In genomic region chr11:64176751-64177150, GRCh38 we compare ENCODE assay signal across 13 cellular contexts. TPM values are rescaled to one million over a fixed set of nuclear protein-coding genes. Genes with fewer than 3 reads are reported as not detected.
A peak's percentile ranks its signal among the peaks of the same experiment; 100 is the strongest.
DNase-seq lines count a peak whose midpoint lies in the region; ATAC-seq and TF ChIP-seq lines count a peak whose summit lies in the region.
"Had no signal": no experiment of that assay in that cellular context is flagged by ENCODE, and none has a peak within 500 bp of the region (broad histone marks: within the 10 kb centered on the region; RNA-seq: fewer than 3 reads in every experiment).

No MANE protein-coding gene starts in this region.

- intact Hi-C loops in activated CD8-positive, alpha-beta T cell treated with anti-CD3 and anti-CD28 coated beads for 36 hours (cut with micrococcal nuclease) = no loop called here

- H3K4me3 Mint-ChIP-seq in activated CD8-positive, alpha-beta T cell treated with anti-CD3 and anti-CD28 coated beads, Interleukin-2, amount 10 ng/mL, durations not matched to agents 7 days and 5 days = no peak overlapping the region
- no peak overlapping the region for H3K4me3 Mint-ChIP-seq in activated CD8-positive, alpha-beta T cell treated with anti-CD3 and anti-CD28 coated beads for 36 hours

- no peak for TF ChIP-seq CTCF in activated CD8-positive, alpha-beta T cell treated with anti-CD3 and anti-CD28 coated beads for 36 hours (IDR thresholded peaks at IDR 0.05)

- H3K9me3 Mint-ChIP-seq in activated CD8-positive, alpha-beta T cell treated with anti-CD3 and anti-CD28 coated beads, Interleukin-2, amount 10 ng/mL, durations not matched to agents 7 days and 5 days (ENCODE audit: insufficient read depth) = no peaks in the 10 kb centered on the region
- H3K9me3 Mint-ChIP-seq in activated CD8-positive, alpha-beta T cell treated with anti-CD3 and anti-CD28 coated beads for 36 hours = peaks cover 6% of the 10 kb centered on the region

- H3K4me1 Mint-ChIP-seq in activated CD8-positive, alpha-beta T cell treated with anti-CD3 and anti-CD28 coated beads, Interleukin-2, amount 10 ng/mL, durations not matched to agents 7 days and 5 days (ENCODE audit: low read depth) = peaks cover 33% of the 10 kb centered on the region
- peaks cover 16% of the 10 kb centered on the region for H3K4me1 Mint-ChIP-seq in activated CD8-positive, alpha-beta T cell treated with anti-CD3 and anti-CD28 coated beads for 36 hours (ENCODE audit: low read depth)

- H3K4me3 ChIP-seq in Jurkat, Clone E6-1 (ENCODE audit: low read length) = no peak overlapping the region
- H3K4me3 ChIP-seq: GM23248 had no signal

- peak overlapping the region; percentile 66 for H3K27ac Mint-ChIP-seq in activated CD8-positive, alpha-beta T cell treated with anti-CD3 and anti-CD28 coated beads, Interleukin-2, amount 10 ng/mL, durations not matched to agents 7 days and 5 days
- H3K27ac Mint-ChIP-seq in activated CD8-positive, alpha-beta T cell treated with anti-CD3 and anti-CD28 coated beads for 36 hours = no peak overlapping the region

- CTCF ChIA-PET in activated CD8-positive, alpha-beta T cell treated with anti-CD3 and anti-CD28 coated beads, Interleukin-2, amount 10 ng/mL, durations not matched to agents 7 days and 5 days (lab: Charles Lee) = interaction anchor here (1.3 kb wide), 2 partner anchors 13 to 28 kb away, joined by 3 to 5 read pairs; no protein-coding TSS in a partner anchor
- CTCF ChIA-PET in activated CD8-positive, alpha-beta T cell treated with anti-CD3 and anti-CD28 coated beads for 36 hours (lab: Charles Lee) = no interaction called here

- DNase-seq in NCI-H2171 treated with DMSO at 0.1 percent for 48 hours (lab: John Stamatoyannopoulos, UW) (peak; percentile 55), NCI-H2171 (lab: John Stamatoyannopoulos, UW) (no peak), superior temporal gyrus (ENCODE audit: extremely low spot score) (peak; percentile 36), COLO668 (lab: John Stamatoyannopoulos, UW; ENCODE audit: unreplicated experiment) (no peak)
- DNase-seq in activated CD8-positive, alpha-beta T cell treated with anti-CD3 and anti-CD28 coated beads, Interleukin-2, amount 10 ng/mL, durations not matched to agents 7 days and 5 days = peak; percentile 48
- DNase-seq in activated CD8-positive, alpha-beta T cell treated with anti-CD3 and anti-CD28 coated beads for 36 hours = no peak
- peak; percentile 74 for DNase-seq in Jurkat, Clone E6-1 (ENCODE audit: low read depth, low spot score)
- DNase-seq: DMS79, EL, GM23248 had no signal

- H3K36me3 Mint-ChIP-seq in activated CD8-positive, alpha-beta T cell treated with anti-CD3 and anti-CD28 coated beads, Interleukin-2, amount 10 ng/mL, durations not matched to agents 7 days and 5 days (ENCODE audit: low read depth) = peaks cover 6% of the 10 kb centered on the region
- peaks cover 8% of the 10 kb centered on the region for H3K36me3 Mint-ChIP-seq in activated CD8-positive, alpha-beta T cell treated with anti-CD3 and anti-CD28 coated beads for 36 hours (ENCODE audit: low read depth)
- H3K36me3 Mint-ChIP-seq: CD4-positive, CD25-positive, alpha-beta regulatory T cell had no signal

- ATAC-seq in activated CD8-positive, alpha-beta T cell treated with anti-CD3 and anti-CD28 coated beads, Interleukin-2, amount 10 ng/mL, durations not matched to agents 7 days and 5 days = peak; percentile 31
- ATAC-seq in activated CD8-positive, alpha-beta T cell treated with anti-CD3 and anti-CD28 coated beads for 36 hours = no peak
- no peak for ATAC-seq in HG03469 (IDR thresholded peaks at IDR 0.05; ENCODE audit: unreplicated experiment)
- ATAC-seq: HCT116 had no signal

- H3K27me3 Mint-ChIP-seq in activated CD8-positive, alpha-beta T cell treated with anti-CD3 and anti-CD28 coated beads, Interleukin-2, amount 10 ng/mL, durations not matched to agents 7 days and 5 days (ENCODE audit: low read depth) = no peaks in the 10 kb centered on the region
- H3K27me3 Mint-ChIP-seq in activated CD8-positive, alpha-beta T cell treated with anti-CD3 and anti-CD28 coated beads for 36 hours = no peaks in the 10 kb centered on the region
- H3K27me3 Mint-ChIP-seq: CD4-positive, CD25-positive, alpha-beta regulatory T cell had no signal

- POLR2A ChIA-PET in activated CD8-positive, alpha-beta T cell treated with anti-CD3 and anti-CD28 coated beads, Interleukin-2, amount 10 ng/mL, durations not matched to agents 7 days and 5 days (lab: Charles Lee) = no interaction called here
- POLR2A ChIA-PET in activated CD8-positive, alpha-beta T cell treated with anti-CD3 and anti-CD28 coated beads for 36 hours (lab: Charles Lee) = interaction anchor here (1.3 to 1.7 kb wide), 2 partner anchors 10 to 30 kb away, joined by 3 to 5 read pairs; partner anchors contain the start of gene MACROD1

RNA-seq across cellular contexts. Expression of gene STIP1, which starts 9.2 kb away (rescaled TPM):
- total RNA-seq in activated CD8-positive, alpha-beta T cell treated with anti-CD3 and anti-CD28 coated beads, Interleukin-2, amount 10 ng/mL, durations not matched to agents 7 days and 5 days = 100 to 1,000 TPM; 335 to 340 TPM
- 100 to 1,000 TPM; 396 to 416 TPM for total RNA-seq in activated CD8-positive, alpha-beta T cell treated with anti-CD3 and anti-CD28 coated beads for 36 hours
- polyA plus RNA-seq in Jurkat, Clone E6-1 (2012; ENCODE audit: insufficient read depth, insufficient read length) = 396 TPM

RNA-seq across cellular contexts. Expression of gene MACROD1, which starts 10.8 kb away (rescaled TPM):
- total RNA-seq in activated CD8-positive, alpha-beta T cell treated with anti-CD3 and anti-CD28 coated beads, Interleukin-2, amount 10 ng/mL, durations not matched to agents 7 days and 5 days = 10 to 100 TPM; 14.4 to 14.6 TPM
- 10 to 100 TPM; 38.7 to 38.8 TPM for total RNA-seq in activated CD8-positive, alpha-beta T cell treated with anti-CD3 and anti-CD28 coated beads for 36 hours
- 90.0 TPM for polyA plus RNA-seq in Jurkat, Clone E6-1 (2012; ENCODE audit: insufficient read depth, insufficient read length)

RNA-seq across cellular contexts. Expression of gene FERMT3, which starts 29.8 kb away (rescaled TPM):
- 100 to 1,000 TPM; 261 to 281 TPM for total RNA-seq in activated CD8-positive, alpha-beta T cell treated with anti-CD3 and anti-CD28 coated beads, Interleukin-2, amount 10 ng/mL, durations not matched to agents 7 days and 5 days
- total RNA-seq in activated CD8-positive, alpha-beta T cell treated with anti-CD3 and anti-CD28 coated beads for 36 hours = 100 to 1,000 TPM; 210 to 214 TPM
- polyA plus RNA-seq in Jurkat, Clone E6-1 (2012; ENCODE audit: insufficient read depth, insufficient read length) = 125 TPM

RNA-seq across cellular contexts. Expression of gene TRPT1, which starts 49.2 kb away (rescaled TPM):
- total RNA-seq in activated CD8-positive, alpha-beta T cell treated with anti-CD3 and anti-CD28 coated beads, Interleukin-2, amount 10 ng/mL, durations not matched to agents 7 days and 5 days = 10 to 100 TPM; 37.8 to 44.8 TPM
- 10 to 100 TPM; 33.7 to 41.5 TPM for total RNA-seq in activated CD8-positive, alpha-beta T cell treated with anti-CD3 and anti-CD28 coated beads for 36 hours
- polyA plus RNA-seq in Jurkat, Clone E6-1 (2012; ENCODE audit: insufficient read depth, insufficient read length) = 73.2 TPM

RNA-seq across cellular contexts. Expression of gene NUDT22, which starts 49.3 kb away (rescaled TPM):
- total RNA-seq in activated CD8-positive, alpha-beta T cell treated with anti-CD3 and anti-CD28 coated beads, Interleukin-2, amount 10 ng/mL, durations not matched to agents 7 days and 5 days = 10 to 100 TPM; 86.7 to 91.6 TPM
- total RNA-seq in activated CD8-positive, alpha-beta T cell treated with anti-CD3 and anti-CD28 coated beads for 36 hours = 10 to 100 TPM; 66.0 to 69.2 TPM
- polyA plus RNA-seq in Jurkat, Clone E6-1 (2012; ENCODE audit: insufficient read depth, insufficient read length) = 47.9 TPM

Comparison
In these comparisons a context has a peak if more than half of its experiments do, and no peak if none do; other contexts are left out.
1. DNase-seq: peak in NCI-H2171 treated with DMSO at 0.1 percent for 48 hours (single experiment), activated CD8-positive, alpha-beta T cell treated with anti-CD3 and anti-CD28 coated beads, Interleukin-2, amount 10 ng/mL, durations not matched to agents 7 days and 5 days (single experiment), Jurkat, Clone E6-1 (single experiment) and superior temporal gyrus (single experiment); none in NCI-H2171 (single experiment), activated CD8-positive, alpha-beta T cell treated with anti-CD3 and anti-CD28 coated beads for 36 hours (single experiment) and COLO668 (single experiment).